Comparison of ENCODE assay signal across 8 cellular contexts in the genomic region with DNA sequence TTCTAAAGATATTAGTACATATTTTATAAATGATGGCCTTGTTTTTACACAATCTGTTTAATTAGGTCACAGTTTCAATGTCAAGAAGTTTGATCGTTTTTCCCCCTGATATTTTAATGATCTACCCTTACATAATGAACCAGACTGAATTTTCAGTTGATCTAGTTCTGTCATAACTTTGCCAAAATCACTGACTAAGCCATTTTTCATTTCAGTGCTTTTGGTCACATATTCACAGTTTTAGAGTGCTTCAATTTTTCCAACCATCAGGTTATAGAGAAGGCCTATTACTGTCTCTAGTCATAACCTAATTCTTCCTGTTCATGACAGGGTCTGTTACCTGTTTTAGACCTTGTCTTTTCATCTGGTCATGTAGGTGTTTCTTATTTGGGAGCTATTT.
"Had no signal": no experiment of that assay in that cellular context is flagged by ENCODE, and none has a peak within 500 bp of the region (broad histone marks: within the 10 kb centered on the region; RNA-seq: fewer than 3 reads in every experiment).

No MANE protein-coding gene starts in this region.

- ATAC-seq: GM12878 had no signal

- H3K4me3 ChIP-seq: GM12878 had no signal

- FAIRE-seq: G401.6, GM12878, GM12891, GM12892, GM18507, GM19239 had no signal

- DNase-seq: GDM1, GF-D8 had no signal
